39 cellular contexts compared by ENCODE assay signal in the genomic region with DNA sequence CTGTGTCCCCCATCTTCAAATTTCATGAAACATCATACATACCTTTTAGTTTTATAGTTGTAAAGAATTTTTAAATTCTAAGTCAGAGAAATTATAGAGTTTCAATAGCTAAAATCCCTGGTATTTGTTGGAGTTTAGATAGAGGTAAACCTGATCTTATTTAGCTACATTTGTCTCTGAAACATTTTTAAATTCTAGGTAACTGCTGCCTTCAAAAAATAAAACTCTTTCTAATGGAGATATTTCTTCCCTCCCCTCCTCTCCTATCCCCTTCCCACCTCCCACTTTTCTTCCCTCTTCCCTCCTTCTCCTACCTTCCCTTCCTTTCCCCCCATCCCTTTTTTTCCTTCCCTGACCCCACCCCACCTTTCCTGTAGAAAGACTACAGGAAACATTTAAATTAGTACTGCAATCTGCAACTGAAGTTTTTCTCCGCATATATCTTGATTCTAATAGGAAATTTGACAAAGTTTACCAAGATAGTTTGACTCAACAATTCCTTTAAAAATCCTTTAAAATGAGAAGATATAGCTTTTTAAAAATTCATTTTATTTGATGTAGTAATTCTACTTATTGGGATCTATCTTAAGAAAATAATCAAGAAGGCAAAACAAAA. TPM values are rescaled to one million over a fixed set of nuclear protein-coding genes. Genes with fewer than 3 reads are reported as not detected.
A peak's percentile ranks its signal among the peaks of the same experiment; 100 is the strongest.
DNase-seq lines count a peak whose midpoint lies in the region; ATAC-seq, FAIRE-seq and TF ChIP-seq lines count a peak whose summit lies in the region.
"Had no signal": no experiment of that assay in that cellular context is flagged by ENCODE, and none has a peak within 500 bp of the region (broad histone marks: within the 10 kb centered on the region; RNA-seq: fewer than 3 reads in every experiment).

No MANE protein-coding gene starts in this region.

- no peaks in the 10 kb centered on the region for H3K9me3 Mint-ChIP-seq in activated CD4-positive, alpha-beta T cell treated with anti-CD3 and anti-CD28 coated beads, Interleukin-2, amount 10 ng/mL, durations not matched to agents 24 days and 14 days
- H3K9me3 Mint-ChIP-seq: CD4-positive, alpha-beta T cell; CD8-positive, alpha-beta T cell had no signal

- no peak for FAIRE-seq in HepG2 (lab: Jason Lieb, UNC)
- no peak for FAIRE-seq in K562 (lab: Jason Lieb, UNC)
- FAIRE-seq: D721Med had no signal

- TF ChIP-seq RAD21 in HepG2 (CRISPR knock-in tag; IDR thresholded peaks at IDR 0.05) = no peak
- no peak for TF ChIP-seq RAD21 in K562 (CRISPR knock-in tag; conservative IDR thresholded peaks at IDR 0.05 in 1 of 2, IDR thresholded peaks at IDR 0.05 in 1 of 2)

- 91% methylated on average over 1 of the region's 1 CpG for WGBS in HepG2 (ENCODE audit: low lambda C conversion rate)
- WGBS in right lobe of liver (ENCODE audit: insufficient coverage, low coverage, low lambda C conversion rate, missing lambda C conversion rate) = 60% methylated on average over 1 of the region's 1 CpG
- 0% methylated on average over 1 of the region's 1 CpG for WGBS in K562 (ENCODE audit: insufficient coverage, low coverage, missing lambda C conversion rate)

- POLR2A ChIA-PET in HepG2 (lab: Yijun Ruan, JAX) = no interaction called here
- POLR2A ChIA-PET in K562 (lab: Yijun Ruan, JAX) = no interaction called here

- H3K27me3 ChIP-seq in HepG2 (ENCODE audit: control insufficient read depth in 1 of 2, insufficient read depth in 2 of 2, low read length in 2 of 2) = peaks cover 5 to 36% of the 10 kb centered on the region in 2 experiments; a peak in 4 of 5 replicates
- H3K27me3 ChIP-seq in right lobe of liver = peaks cover 5 to 7% of the 10 kb centered on the region in 2 donors
- H3K27me3 ChIP-seq in OCI-LY3 (ENCODE audit: low read depth, low read length) = peaks cover 9% of the 10 kb centered on the region; the same call in 1 of the 2 replicates
- H3K27me3 ChIP-seq in K562 (ENCODE audit: control insufficient read depth in 2 of 2, insufficient read depth in 2 of 2, low read length in 2 of 2) = peaks cover 10 to 20% of the 10 kb centered on the region in 2 experiments

- H3K4me3 ChIP-seq in HepG2 (replicated peaks in 1 of 3; ENCODE audit: insufficient read depth in 1 of 3, low read depth in 2 of 3, low read length in 3 of 3) = no peak overlapping the region
- no peak overlapping the region for H3K4me3 ChIP-seq in right lobe of liver
- no peak overlapping the region for H3K4me3 ChIP-seq in OCI-LY3 (ENCODE audit: low read length)
- no peak overlapping the region for H3K4me3 ChIP-seq in K562
- H3K4me3 ChIP-seq: A549; BLaER1; BLaER1 treated with 17β-estradiol and CSF1 and Interleukin-3, amounts not matched to agents 10 nM and 100 nM had no signal

- H3K4me2 ChIP-seq in HepG2 (ENCODE audit: low read depth, low read length) = no peak overlapping the region
- peak overlapping the region; percentile 53; the same call in 1 of the 2 replicates for H3K4me2 ChIP-seq in OCI-LY3 (ENCODE audit: low read length)
- H3K4me2 ChIP-seq in K562 (ENCODE audit: insufficient read depth, low read length) = no peak overlapping the region
- H3K4me2 ChIP-seq: A549, BLaER1 had no signal

- no peaks in the 10 kb centered on the region for H4K20me1 ChIP-seq in HepG2 (ENCODE audit: insufficient read depth, low read length)
- no peaks in the 10 kb centered on the region for H4K20me1 ChIP-seq in OCI-LY3 (ENCODE audit: insufficient read depth, low read length)
- no peaks in the 10 kb centered on the region for H4K20me1 ChIP-seq in K562 (replicated peaks; ENCODE audit: control insufficient read depth, insufficient read depth, low read length)
- H4K20me1 ChIP-seq: BLaER1; BLaER1 treated with 17β-estradiol and CSF1 and Interleukin-3, amounts not matched to agents 10 nM and 100 nM had no signal

- CTCF ChIA-PET in HepG2 (lab: Yijun Ruan, JAX; ENCODE audit: low intra/inter-chr PET ratio, low total read pairs) (no interaction called here), K562 (lab: Yijun Ruan, JAX; ENCODE audit: low intra/inter-chr PET ratio) (no interaction called here)

- H3K4me1 ChIP-seq in HepG2 (ENCODE audit: insufficient read depth, low read length) (peaks cover 18% of the 10 kb centered on the region), right lobe of liver (peaks cover 0 to 15% (median 5%) of the 10 kb centered on the region in 4 donors), OCI-LY3 (ENCODE audit: low read length) (peaks cover 9% of the 10 kb centered on the region), K562 (replicated peaks in 1 of 2; ENCODE audit: control insufficient read depth in 2 of 2, insufficient read depth in 2 of 2, low read length in 2 of 2) (peaks cover 0 to 9% of the 10 kb centered on the region in 2 experiments; a peak in 1 of 5 replicates)
- H3K4me1 ChIP-seq: A549, BE2C, BLaER1 had no signal

- no peak overlapping the region for H3K27ac Mint-ChIP-seq in activated CD4-positive, alpha-beta T cell treated with anti-CD3 and anti-CD28 coated beads, Interleukin-2, amount 10 ng/mL, durations not matched to agents 24 days and 14 days
- H3K27ac Mint-ChIP-seq: B cell; CD14-positive monocyte; CD4-positive, alpha-beta memory T cell; CD4-positive, alpha-beta T cell; CD4-positive, CD25-positive, alpha-beta regulatory T cell; CD8-positive, alpha-beta memory T cell; CD8-positive, alpha-beta T cell had no signal

- peaks cover 50% of the 10 kb centered on the region for H3K27me3 Mint-ChIP-seq in activated CD4-positive, alpha-beta T cell treated with anti-CD3 and anti-CD28 coated beads, Interleukin-2, amount 10 ng/mL, durations not matched to agents 24 days and 14 days

- no TSS peak for BruUV-seq in HepG2 (replicated peaks; lab: Mats Ljungman, UMichigan)
- no TSS peak for BruUV-seq in K562 (replicated peaks; lab: Mats Ljungman, UMichigan)

- H3K4me3 Mint-ChIP-seq in activated CD4-positive, alpha-beta T cell treated with anti-CD3 and anti-CD28 coated beads, Interleukin-2, amount 10 ng/mL, durations not matched to agents 24 days and 14 days = no peak overlapping the region
- H3K4me3 Mint-ChIP-seq: B cell; CD4-positive, alpha-beta memory T cell; CD4-positive, alpha-beta T cell; CD4-positive, CD25-positive, alpha-beta regulatory T cell; CD8-positive, alpha-beta memory T cell; CD8-positive, alpha-beta T cell had no signal

- peak; percentile 2 for DNase-seq in activated CD4-positive, alpha-beta T cell treated with anti-CD3 and anti-CD28 coated beads, Interleukin-2, amount 10 ng/mL, durations not matched to agents 24 days and 14 days
- DNase-seq in activated CD4-positive, alpha-beta T cell treated with anti-CD3 and anti-CD28 coated beads for 1 hour = no peak
- DNase-seq in HepG2 (ENCODE audit: low spot score) (no peak), right lobe of liver (no peak), K562 (ENCODE audit: extremely low read depth in 1 of 4, low spot score in 3 of 4) (no peak)
- no peak for DNase-seq in stimulated activated naive CD4-positive, alpha-beta T cell (lab: John Stamatoyannopoulos, UW)
- DNase-seq: 8988T; ACHN; AML-193; BE2C; C1 segment of cervical spinal cord; Caco-2; Calu3; CD4-positive, alpha-beta memory T cell; CD4-positive, alpha-beta T cell; CD4-positive, CD25-positive, alpha-beta regulatory T cell; CD8-positive, alpha-beta memory T cell; CD8-positive, alpha-beta T cell; COR-L47; DMS 273 treated with DMSO at 0.1 percent for 48 hours; DMS153; DMS53; DMS79; DMS79 treated with DMSO at 0.1 percent for 48 hours; DND-41; EL had no signal

- no peaks in the 10 kb centered on the region for H3K36me3 Mint-ChIP-seq in activated CD4-positive, alpha-beta T cell treated with anti-CD3 and anti-CD28 coated beads, Interleukin-2, amount 10 ng/mL, durations not matched to agents 24 days and 14 days (ENCODE audit: low read depth)
- H3K36me3 Mint-ChIP-seq: CD14-positive monocyte; CD4-positive, alpha-beta memory T cell; CD4-positive, CD25-positive, alpha-beta regulatory T cell; CD8-positive, alpha-beta memory T cell; CD8-positive, alpha-beta T cell had no signal

- no peaks in the 10 kb centered on the region for H3K36me3 ChIP-seq in HepG2 (replicated peaks in 1 of 2; ENCODE audit: control insufficient read depth in 1 of 2, insufficient read depth in 2 of 2, low read length in 2 of 2)
- no peaks in the 10 kb centered on the region for H3K36me3 ChIP-seq in right lobe of liver
- H3K36me3 ChIP-seq in OCI-LY3 (replicated peaks; ENCODE audit: low read depth, low read length) = no peaks in the 10 kb centered on the region
- no peaks in the 10 kb centered on the region for H3K36me3 ChIP-seq in K562 (ENCODE audit: control insufficient read depth, insufficient read depth, low read length)
- H3K36me3 ChIP-seq: BE2C; BLaER1; BLaER1 treated with 17β-estradiol and CSF1 and Interleukin-3, amounts not matched to agents 10 nM and 100 nM had no signal

- in situ Hi-C loops in HepG2 (cut with HindIII; ENCODE audit: extremely low pct_ligation_motif_present, low pct_unique_long_range_greater_than_20kb) = no loop called here
- in situ Hi-C loops in K562 (cut with MboI) = no loop called here

- H3K9me1 ChIP-seq in K562 (ENCODE audit: control insufficient read depth, insufficient read depth, low read length) = no peaks in the 10 kb centered on the region

- no peaks in the 10 kb centered on the region for H3K9me3 ChIP-seq in HepG2 (ENCODE audit: low read length)
- no peaks in the 10 kb centered on the region for H3K9me3 ChIP-seq in right lobe of liver
- H3K9me3 ChIP-seq in OCI-LY3 (ENCODE audit: insufficient read depth, low read length) = no peaks in the 10 kb centered on the region
- H3K9me3 ChIP-seq in K562 (replicated peaks; ENCODE audit: control insufficient read depth, insufficient read depth, low read depth, low read length) = no peaks in the 10 kb centered on the region
- H3K9me3 ChIP-seq: A549, BE2C, Caco-2 had no signal

- H3K9ac ChIP-seq in HepG2 (ENCODE audit: insufficient read depth, low read depth, low read length) = no peak overlapping the region
- no peak overlapping the region for H3K9ac ChIP-seq in OCI-LY3 (ENCODE audit: low read length)
- no peak overlapping the region for H3K9ac ChIP-seq in K562 (ENCODE audit: insufficient read depth in 1 of 2, low read depth in 2 of 2, low read length in 2 of 2)
- H3K9ac ChIP-seq: BLaER1; BLaER1 treated with 17β-estradiol and CSF1 and Interleukin-3, amounts not matched to agents 10 nM and 100 nM had no signal

- ATAC-seq in HepG2 (no peak), right lobe of liver (no peak), K562 (no peak), GM19455 (IDR thresholded peaks at IDR 0.05; ENCODE audit: unreplicated experiment) (no peak)
- ATAC-seq: A549; CD8-positive, alpha-beta T cell had no signal

- TF ChIP-seq EP300 in HepG2 (IDR thresholded peaks at IDR 0.05; ENCODE audit: low read depth in 2 of 2, low read length in 2 of 2) (no peak), HepG2 (CRISPR knock-in tag; IDR thresholded peaks at IDR 0.05; ENCODE audit: borderline replicate concordance) (no peak), K562 (IDR thresholded peaks at IDR 0.05; ENCODE audit: low read length) (no peak)

- intact Hi-C loops in activated CD4-positive, alpha-beta T cell treated with anti-CD3 and anti-CD28 coated beads, Interleukin-2, amount 10 ng/mL, durations not matched to agents 24 days and 14 days (cut with micrococcal nuclease) = no loop called here
- intact Hi-C loops in HepG2 (cut with micrococcal nuclease; ENCODE audit: unreplicated experiment) (loop anchor here (5.0 kb wide), 1 partner anchor 128 kb away; no protein-coding TSS in a partner anchor), right lobe of liver (cut with DNase I) (no loop called here), K562 (cut with micrococcal nuclease) (no loop called here)

- H2AFZ ChIP-seq in HepG2 (ENCODE audit: low read length) (no peak overlapping the region), OCI-LY3 (ENCODE audit: low read depth, low read length) (0 out of 2 replicates have a peak overlapping the region, but pooled peaks have one; percentile 34), K562 (ENCODE audit: low read depth, low read length) (no peak overlapping the region)

- no peak for TF ChIP-seq POLR2A in HepG2 (IDR thresholded peaks at IDR 0.05; ENCODE audit: insufficient read depth in 1 of 2, low read depth in 2 of 2, low read length in 2 of 2)
- TF ChIP-seq POLR2A in right lobe of liver (IDR thresholded peaks at IDR 0.05) = no peak
- no peak for TF ChIP-seq POLR2A in K562 (conservative IDR thresholded peaks at IDR 0.05)

- H3K4me1 Mint-ChIP-seq in activated CD4-positive, alpha-beta T cell treated with anti-CD3 and anti-CD28 coated beads, Interleukin-2, amount 10 ng/mL, durations not matched to agents 24 days and 14 days = peaks cover 2% of the 10 kb centered on the region

- H3K27ac ChIP-seq in HepG2 (ENCODE audit: extremely low read length, insufficient read depth, low read length) = no peak overlapping the region
- H3K27ac ChIP-seq in right lobe of liver = no peak overlapping the region
- H3K27ac ChIP-seq in OCI-LY3 (ENCODE audit: low read length) = no peak overlapping the region
- no peak overlapping the region for H3K27ac ChIP-seq in K562 (ENCODE audit: extremely low read depth, low read depth, low read length)
- H3K27ac ChIP-seq: 22Rv1; A549; BLaER1; BLaER1 treated with 17β-estradiol and CSF1 and Interleukin-3, amounts not matched to agents 10 nM and 100 nM; C4-2B had no signal

- H3K79me2 ChIP-seq in HepG2 (ENCODE audit: insufficient read depth, low read length) (no peaks in the 10 kb centered on the region), OCI-LY3 (ENCODE audit: low read length) (no peaks in the 10 kb centered on the region), K562 (ENCODE audit: control insufficient read depth, insufficient read depth, low read length) (no peaks in the 10 kb centered on the region)

- TF ChIP-seq CTCF in HepG2 (CRISPR knock-in tag; IDR thresholded peaks at IDR 0.05) (no peak), right lobe of liver (IDR thresholded peaks at IDR 0.05) (no peak), OCI-LY3 (IDR thresholded peaks at IDR 0.05; ENCODE audit: low read depth, low read length) (no peak), K562 (IDR thresholded peaks at IDR 0.05 in 2 of 3, conservative IDR thresholded peaks at IDR 0.05 in 1 of 3; ENCODE audit: insufficient read depth in 2 of 3, low read depth in 1 of 3, low read length in 3 of 3) (no peak)

RNA-seq across cellular contexts. Expression of gene TACR1, which starts 4.1 kb away (rescaled TPM):
- total RNA-seq in activated CD4-positive, alpha-beta T cell treated with anti-CD3 and anti-CD28 coated beads, Interleukin-2, amount 10 ng/mL, durations not matched to agents 24 days and 14 days = not detected in 2 replicates
- total RNA-seq in HepG2 (2016; rRNA removed; fragmentation: Illumina TruSeq; extraction: Trizol) = not detected in 2 replicates
- total RNA-seq in HepG2 (2016; cell fraction: cytosol; rRNA removed; fragmentation: Illumina TruSeq; extraction: Trizol; ENCODE audit: low read depth) = not detected in 2 replicates
- total RNA-seq in HepG2 (2016; cell fraction: insoluble cytoplasmic fraction; rRNA removed; fragmentation: Illumina TruSeq; extraction: Trizol) = not detected in 2 replicates
- not detected in 2 replicates for total RNA-seq in HepG2 (2016; cell fraction: membrane; rRNA removed; fragmentation: Illumina TruSeq; extraction: Trizol)
- total RNA-seq in HepG2 (2016; cell fraction: nucleus; rRNA removed; fragmentation: Illumina TruSeq; extraction: Trizol) = not detected in 2 replicates
- not detected in 2 replicates for polyA plus RNA-seq in HepG2 (2011; rRNA removed)
- polyA plus RNA-seq in HepG2 (2011; cell fraction: cytosol; rRNA removed) = not detected in 2 replicates
- polyA plus RNA-seq in HepG2 (2011; cell fraction: nucleus; rRNA removed) = not detected in 2 replicates
- 0.03 TPM in 1 of 2 replicates, not detected in the other for polyA plus RNA-seq in HepG2 (2012)
- polyA plus RNA-seq in HepG2 (2016; cell fraction: cytosol; fragmentation: Illumina TruSeq; extraction: Trizol; ENCODE audit: low read depth) = not detected in 2 replicates
- polyA plus RNA-seq in HepG2 (2016; cell fraction: insoluble cytoplasmic fraction; fragmentation: Illumina TruSeq; extraction: Trizol; ENCODE audit: low read depth) = not detected in 2 replicates
- polyA plus RNA-seq in HepG2 (2016; cell fraction: membrane; fragmentation: Illumina TruSeq; extraction: Trizol; ENCODE audit: low read depth) = not detected in 2 replicates
- not detected in 2 replicates for polyA plus RNA-seq in HepG2 (2016; cell fraction: nucleus; fragmentation: Illumina TruSeq; extraction: Trizol; ENCODE audit: insufficient read depth, low read depth)
- not detected in 2 replicates for polyA minus RNA-seq in HepG2 (2011; rRNA and poly(A)+ RNA removed; ENCODE audit: low replicate concordance)
- polyA minus RNA-seq in HepG2 (2011; cell fraction: cytosol; rRNA and poly(A)+ RNA removed) = not detected in 2 replicates
- not detected in 2 replicates for polyA minus RNA-seq in HepG2 (2011; cell fraction: nucleus; rRNA and poly(A)+ RNA removed)
- not detected for total RNA-seq in right lobe of liver
- total RNA-seq in K562 (2011; cell fraction: chromatin; rRNA removed; ENCODE audit: low replicate concordance) = not detected in 2 replicates
- not detected in 2 replicates for total RNA-seq in K562 (2011; cell fraction: nucleolus; rRNA removed)
- total RNA-seq in K562 (2011; cell fraction: nucleoplasm; rRNA removed) = not detected in 2 replicates
- total RNA-seq in K562 (2014; rRNA removed) = not detected in 2 replicates
- total RNA-seq in K562 (2014; rRNA removed; fragmentation: Illumina TruSeq; extraction: Trizol) = not detected in 2 replicates
- not detected in 2 replicates for total RNA-seq in K562 (2015; rRNA removed; fragmentation: Illumina TruSeq; extraction: Trizol)
- not detected in 2 replicates for total RNA-seq in K562 (2021)
- not detected in 2 replicates for polyA plus RNA-seq in K562 (2011; rRNA removed)
- not detected in 2 replicates for polyA plus RNA-seq in K562 (2011; cell fraction: cytosol; rRNA removed)
- not detected in 2 replicates for polyA plus RNA-seq in K562 (2011; cell fraction: nucleus; rRNA removed)
- 0.01 TPM in 1 of 2 replicates, not detected in the other for polyA plus RNA-seq in K562 (2012)
- polyA plus RNA-seq in K562 (2014; fragmentation: Illumina TruSeq; extraction: Trizol) = not detected in 2 replicates
- not detected for polyA plus RNA-seq in K562 (2014; fragmentation: Nextera tagmentation; extraction: Ambion mirVana)
- not detected in 2 replicates for polyA plus RNA-seq in K562 (2014; rRNA removed)
- not detected in 2 replicates for polyA minus RNA-seq in K562 (2011; rRNA and poly(A)+ RNA removed)
- polyA minus RNA-seq in K562 (2011; cell fraction: cytosol; rRNA and poly(A)+ RNA removed) = not detected in 2 replicates
- not detected in 2 replicates for polyA minus RNA-seq in K562 (2011; cell fraction: nucleus; rRNA and poly(A)+ RNA removed)
- total RNA-seq: A172; A673; Calu3; CD4-positive, alpha-beta memory T cell; CD4-positive, CD25-positive, alpha-beta regulatory T cell; CD8-positive, alpha-beta memory T cell; Daoy had no signal
- polyA plus RNA-seq: CD14-positive monocyte; CD8-positive, alpha-beta memory T cell had no signal
